In genomic region chr1:231557411-231557810, GRCh38 we compare ENCODE assay signal across 12 cellular contexts. TPM values are rescaled to one million over a fixed set of nuclear protein-coding genes. Genes with fewer than 3 reads are reported as not detected.
DNase-seq lines count a peak whose midpoint lies in the region; ATAC-seq and TF ChIP-seq lines count a peak whose summit lies in the region.
"Had no signal": no experiment of that assay in that cellular context is flagged by ENCODE, and none has a peak within 500 bp of the region (broad histone marks: within the 10 kb centered on the region; RNA-seq: fewer than 3 reads in every experiment).

No MANE protein-coding gene starts in this region.

- no peak for TF ChIP-seq EP300 in SK-N-SH (IDR thresholded peaks at IDR 0.05; ENCODE audit: borderline replicate concordance in 1 of 2, low read depth in 1 of 2, low read length in 1 of 2)

- no peak for TF ChIP-seq POLR2A in thyroid gland (IDR thresholded peaks at IDR 0.05)

- no peak for TF ChIP-seq RAD21 in SK-N-SH (IDR thresholded peaks at IDR 0.05; ENCODE audit: low read length)

- no peak for TF ChIP-seq CTCF in SK-N-SH (IDR thresholded peaks at IDR 0.05)
- TF ChIP-seq CTCF in left lung (IDR thresholded peaks at IDR 0.05): no peak
- no peak for TF ChIP-seq CTCF in GM13976 (IDR thresholded peaks at IDR 0.05; ENCODE audit: borderline replicate concordance, control extremely low read depth, extremely low read depth, insufficient read depth, missing control alignments)
- TF ChIP-seq CTCF in thyroid gland (IDR thresholded peaks at IDR 0.05): no peak
- no peak for TF ChIP-seq CTCF in mammary epithelial cell (conservative IDR thresholded peaks at IDR 0.05 in 1 of 2, IDR thresholded peaks at IDR 0.05 in 1 of 2; ENCODE audit: extremely low read depth in 1 of 2, insufficient read depth in 1 of 2, low read depth in 1 of 2, low read length in 2 of 2)

- no peak overlapping the region for H3K9ac ChIP-seq in SK-N-SH
- H3K9ac ChIP-seq in mammary epithelial cell (ENCODE audit: insufficient read depth, low read length): no peak overlapping the region

- CTCF ChIA-PET in SK-N-SH (lab: Yijun Ruan, JAX) (interaction anchor here (0.6 to 1.2 kb wide), 3 partner anchors 9 to 200 kb away, joined by 3 read pairs; no protein-coding TSS in a partner anchor), mammary epithelial cell (lab: Charles Lee; ENCODE audit: low non-redundant PET) (no interaction called here)

- H3K36me3 ChIP-seq in SK-N-SH (replicated peaks in 1 of 2; ENCODE audit: control insufficient read depth in 1 of 2, insufficient read depth in 2 of 2, low read length in 1 of 2) (peaks cover 24 to 49% of the 10 kb centered on the region in 2 experiments), left lung (peaks cover 6 to 12% of the 10 kb centered on the region in 2 donors), thyroid gland (no peaks in the 10 kb centered on the region), mammary epithelial cell (ENCODE audit: insufficient read depth, low read length) (peaks cover 6% of the 10 kb centered on the region)

- H3K9me3 ChIP-seq in SK-N-SH: no peaks in the 10 kb centered on the region
- H3K9me3 ChIP-seq in left lung: no peaks in the 10 kb centered on the region
- no peaks in the 10 kb centered on the region for H3K9me3 ChIP-seq in thyroid gland
- no peaks in the 10 kb centered on the region for H3K9me3 ChIP-seq in mammary epithelial cell (replicated peaks; ENCODE audit: insufficient read depth, low read length)

- no peaks in the 10 kb centered on the region for H3F3A ChIP-seq in SK-N-SH (replicated peaks; ENCODE audit: insufficient read depth)

- intact Hi-C loops in left lung (cut with DNase I) (no loop called here), thyroid gland (cut with DNase I) (no loop called here), mammary epithelial cell (cut with micrococcal nuclease) (no loop called here)

- DNase-seq in SK-N-SH (no peak), SKM-1 treated with dmso at 0.1 percent for 144 hours (lab: John Stamatoyannopoulos, UW; ENCODE audit: unreplicated experiment) (peak; percentile 63), left lung (no peak), GM13976 (ENCODE audit: low spot score) (no peak), amygdala (lab: John Stamatoyannopoulos, UW) (no peak), thyroid gland (no peak), mammary epithelial cell (no peak)
- DNase-seq: NCI-H1092 treated with DMSO at 0.1 percent for 48 hours, NCI-H1694 treated with DMSO at 0.1 percent for 48 hours had no signal

- H4K20me1 ChIP-seq in SK-N-SH (ENCODE audit: insufficient read depth) (no peaks in the 10 kb centered on the region), mammary epithelial cell (ENCODE audit: insufficient read depth, low read length) (no peaks in the 10 kb centered on the region)

- H3K4me3 ChIP-seq in SK-N-SH (ENCODE audit: low read depth in 2 of 2, low read length in 1 of 2) (no peak overlapping the region), left lung (no peak overlapping the region), thyroid gland (replicated peaks in 1 of 3) (no peak overlapping the region), mammary epithelial cell (replicated peaks in 1 of 3; ENCODE audit: insufficient read depth in 1 of 3, low read depth in 2 of 3, low read length in 3 of 3) (no peak overlapping the region)

- dilution Hi-C loops in mammary epithelial cell (cut with HindIII; ENCODE audit: low sequenced_read_pairs): no loop called here

- WGBS in SK-N-SH (ENCODE audit: low lambda C conversion rate): 97% methylated on average over 1 of the region's 1 CpG
- 98 to 100% methylated on average over 1 of the region's 1 CpG for WGBS in thyroid gland, 2 donors
- WGBS in mammary epithelial cell (ENCODE audit: low coverage, missing lambda C conversion rate): 100% methylated on average over 1 of the region's 1 CpG

- in situ Hi-C loops in GM13976 (cut with MboI; ENCODE audit: low sequenced_read_pairs, unreplicated experiment): no loop called here
- in situ Hi-C loops in mammary epithelial cell (cut with MboI; ENCODE audit: low sequenced_read_pairs in 2 of 2): no loop called here

- H3K27me3 ChIP-seq in SK-N-SH (ENCODE audit: insufficient read depth) (no peaks in the 10 kb centered on the region), left lung (no peaks in the 10 kb centered on the region), thyroid gland (no peaks in the 10 kb centered on the region), mammary epithelial cell (ENCODE audit: insufficient read depth, low read length) (no peaks in the 10 kb centered on the region)

- H3K27ac ChIP-seq in SK-N-SH (ENCODE audit: low read depth in 2 of 2, low read length in 1 of 2): no peak overlapping the region
- no peak overlapping the region for H3K27ac ChIP-seq in left lung
- H3K27ac ChIP-seq in thyroid gland: no peak overlapping the region
- no peak overlapping the region for H3K27ac ChIP-seq in mammary epithelial cell (ENCODE audit: insufficient read depth, low read depth, low read length)
- H3K27ac ChIP-seq: C4-2B had no signal

- no peak overlapping the region for H3K4me2 ChIP-seq in SK-N-SH
- no peak overlapping the region for H3K4me2 ChIP-seq in mammary epithelial cell (ENCODE audit: insufficient read depth, low read depth, low read length)

- ATAC-seq in SK-N-SH treated with all-trans-retinoic acid at 6 μM for 48 hours (peak; percentile 25; the same call in 2 of the 3 replicates), left lung (peak; percentile 33)
- ATAC-seq: HCT116 had no signal

- H3K4me1 ChIP-seq in SK-N-SH (ENCODE audit: control insufficient read depth in 1 of 2, insufficient read depth in 2 of 2, low read depth in 1 of 2, low read length in 1 of 2): peaks cover 0 to 7% of the 10 kb centered on the region in 2 experiments; a peak in 2 of 4 replicates
- H3K4me1 ChIP-seq in left lung: peaks cover 4 to 15% of the 10 kb centered on the region in 2 donors
- H3K4me1 ChIP-seq in thyroid gland: peaks cover 0 to 7% of the 10 kb centered on the region in 2 donors
- no peaks in the 10 kb centered on the region for H3K4me1 ChIP-seq in mammary epithelial cell (ENCODE audit: insufficient read depth, low read length)

- no TSS peak for BruUV-seq in mammary epithelial cell (replicated peaks; lab: Mats Ljungman, UMichigan)

- H3K9me2 ChIP-seq in SK-N-SH: no peaks in the 10 kb centered on the region

- peaks cover 33% of the 10 kb centered on the region; the same call in 1 of the 2 replicates for H3K79me2 ChIP-seq in SK-N-SH (ENCODE audit: insufficient read depth)
- H3K79me2 ChIP-seq in mammary epithelial cell (ENCODE audit: insufficient read depth, low read length): peaks cover 5% of the 10 kb centered on the region

- POLR2A ChIA-PET in SK-N-SH (lab: Yijun Ruan, JAX): no interaction called here

- H2AFZ ChIP-seq in SK-N-SH (ENCODE audit: low read depth) (no peak overlapping the region), mammary epithelial cell (ENCODE audit: low read depth, low read length) (no peak overlapping the region)

TF ChIP-seq in SK-N-SH treated with all-trans-retinoic acid at 6 μM for 48 hours, 23 proteins besides CTCF, POLR2A, EP300 and RAD21 (continues in another document):
- TF ChIP-seq PPARA (CRISPR knock-in tag; IDR thresholded peaks at IDR 0.05; ENCODE audit: borderline replicate concordance) (no peak), OSR1 (CRISPR knock-in tag; IDR thresholded peaks at IDR 0.05) (no peak)

TF ChIP-seq in SK-N-SH, 30 proteins besides CTCF, POLR2A, EP300 and RAD21:
- TF ChIP-seq TCF12 (IDR thresholded peaks at IDR 0.05) (no peak), NRF1 (IDR thresholded peaks at IDR 0.05; ENCODE audit: low read depth, low read length) (no peak), FOXJ3 (CRISPR knock-in tag; IDR thresholded peaks at IDR 0.05) (no peak), RFX5 (IDR thresholded peaks at IDR 0.05; ENCODE audit: low read length) (no peak)

RNA-seq across cellular contexts. Expression of gene TSNAX, which starts 28.9 kb away (rescaled TPM):
- polyA plus RNA-seq in SK-N-SH (2012; rRNA removed) (15.7 and 21.0 TPM in 2 replicates), mammary epithelial cell (22.8 TPM)
- 23.2 and 27.4 TPM in 2 replicates for polyA plus RNA-seq in SK-N-SH (2012; cell fraction: cytosol; rRNA removed)
- 6.3 and 18.2 TPM in 2 replicates for polyA plus RNA-seq in SK-N-SH (2012; cell fraction: nucleus; rRNA removed)
- total RNA-seq in left lung (10 to 100 TPM; 29.1 to 36.3 TPM), thyroid gland (10 to 100 TPM; 32.0 to 43.7 (median 36.5) TPM), mammary epithelial cell (10 to 100 TPM; 30.8 to 35.8 TPM)
- polyA minus RNA-seq in mammary epithelial cell: 10.3 TPM
